1 cellular context compared by ENCODE assay signal in the genomic region with DNA sequence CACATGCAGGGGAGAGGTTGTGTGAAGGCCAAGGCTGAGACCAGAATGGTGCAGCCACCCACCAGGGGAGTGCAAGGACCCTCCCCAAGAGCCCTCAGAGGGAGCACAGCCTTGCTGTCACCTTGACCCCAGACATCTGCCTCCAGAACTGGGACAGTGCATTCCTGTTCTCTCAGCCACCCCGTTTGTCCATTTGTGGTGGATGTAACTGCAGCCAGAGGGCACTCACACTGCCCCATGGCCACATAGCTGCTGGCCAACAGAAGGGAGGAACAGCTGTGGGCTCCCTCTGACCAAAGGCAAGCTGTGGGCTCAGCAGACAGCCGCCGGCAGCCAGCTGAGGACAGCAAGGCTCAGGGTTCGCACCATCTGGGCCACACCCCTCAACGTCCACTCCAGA.
TF ChIP-seq lines count a peak whose summit lies in the region.

No MANE protein-coding gene starts in this region.

TF ChIP-seq in K562, 482 proteins besides CTCF, POLR2A, EP300 and RAD21:
- TF ChIP-seq, protein P1, sequence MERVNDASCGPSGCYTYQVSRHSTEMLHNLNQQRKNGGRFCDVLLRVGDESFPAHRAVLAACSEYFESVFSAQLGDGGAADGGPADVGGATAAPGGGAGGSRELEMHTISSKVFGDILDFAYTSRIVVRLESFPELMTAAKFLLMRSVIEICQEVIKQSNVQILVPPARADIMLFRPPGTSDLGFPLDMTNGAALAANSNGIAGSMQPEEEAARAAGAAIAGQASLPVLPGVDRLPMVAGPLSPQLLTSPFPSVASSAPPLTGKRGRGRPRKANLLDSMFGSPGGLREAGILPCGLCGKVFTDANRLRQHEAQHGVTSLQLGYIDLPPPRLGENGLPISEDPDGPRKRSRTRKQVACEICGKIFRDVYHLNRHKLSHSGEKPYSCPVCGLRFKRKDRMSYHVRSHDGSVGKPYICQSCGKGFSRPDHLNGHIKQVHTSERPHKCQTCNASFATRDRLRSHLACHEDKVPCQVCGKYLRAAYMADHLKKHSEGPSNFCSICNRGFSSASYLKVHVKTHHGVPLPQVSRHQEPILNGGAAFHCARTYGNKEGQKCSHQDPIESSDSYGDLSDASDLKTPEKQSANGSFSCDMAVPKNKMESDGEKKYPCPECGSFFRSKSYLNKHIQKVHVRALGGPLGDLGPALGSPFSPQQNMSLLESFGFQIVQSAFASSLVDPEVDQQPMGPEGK (CRISPR knock-in tag; IDR thresholded peaks at IDR 0.05; ENCODE audit: borderline replicate concordance): no peak
- TF ChIP-seq, protein P2, sequence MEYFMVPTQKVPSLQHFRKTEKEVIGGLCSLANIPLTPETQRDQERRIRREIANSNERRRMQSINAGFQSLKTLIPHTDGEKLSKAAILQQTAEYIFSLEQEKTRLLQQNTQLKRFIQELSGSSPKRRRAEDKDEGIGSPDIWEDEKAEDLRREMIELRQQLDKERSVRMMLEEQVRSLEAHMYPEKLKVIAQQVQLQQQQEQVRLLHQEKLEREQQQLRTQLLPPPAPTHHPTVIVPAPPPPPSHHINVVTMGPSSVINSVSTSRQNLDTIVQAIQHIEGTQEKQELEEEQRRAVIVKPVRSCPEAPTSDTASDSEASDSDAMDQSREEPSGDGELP (CRISPR knock-in tag; IDR thresholded peaks at IDR 0.05; ENCODE audit: borderline replicate concordance): peak; percentile 30; the same call in 1 of the 2 replicates
